21 cellular contexts compared by ENCODE assay signal in the genomic region with DNA sequence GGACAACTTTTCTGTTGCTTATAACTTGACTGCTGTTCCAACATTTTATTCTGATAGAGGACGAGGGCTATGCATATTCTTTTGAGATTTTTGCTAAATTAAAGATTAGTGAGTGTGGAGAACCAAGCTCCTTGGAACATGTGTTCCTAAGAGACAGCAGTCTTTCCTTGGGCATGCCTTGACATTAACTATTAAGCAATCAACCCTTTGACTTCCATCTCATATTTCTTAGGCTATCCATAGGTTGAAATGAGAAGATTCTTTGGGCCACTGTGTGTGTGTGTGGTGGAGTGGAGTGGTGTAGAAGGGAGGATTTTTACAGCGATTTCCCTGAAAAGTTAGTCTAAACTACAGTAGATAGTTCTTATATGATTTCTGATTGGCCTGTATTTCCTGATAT.
A peak's percentile ranks its signal among the peaks of the same experiment; 100 is the strongest.
DNase-seq lines count a peak whose midpoint lies in the region; ATAC-seq, FAIRE-seq and TF ChIP-seq lines count a peak whose summit lies in the region.
"Had no signal": no experiment of that assay in that cellular context is flagged by ENCODE, and none has a peak within 500 bp of the region (broad histone marks: within the 10 kb centered on the region; RNA-seq: fewer than 3 reads in every experiment).

No MANE protein-coding gene starts in this region.

- no peaks in the 10 kb centered on the region for H3K27me3 ChIP-seq in astrocyte (ENCODE audit: insufficient read depth, low read length)
- no peaks in the 10 kb centered on the region for H3K27me3 ChIP-seq in bronchial epithelial cell (ENCODE audit: control insufficient read depth, insufficient read depth, low read length)
- no peaks in the 10 kb centered on the region for H3K27me3 ChIP-seq in vagina

- POLR2A ChIA-PET in A549 (lab: Yijun Ruan, JAX), result no interaction called here

- H3K4me1 Mint-ChIP-seq in astrocyte (ENCODE audit: low read depth, unreplicated experiment), result no peaks in the 10 kb centered on the region
- H3K4me1 Mint-ChIP-seq: B cell had no signal

- no peak overlapping the region for H3K4me3 Mint-ChIP-seq in astrocyte (ENCODE audit: unreplicated experiment)
- H3K4me3 Mint-ChIP-seq: B cell; CD4-positive, alpha-beta T cell; CD8-positive, alpha-beta T cell had no signal

- H3K27ac ChIP-seq in A549 (no peak overlapping the region), astrocyte (ENCODE audit: low read depth, low read length) (no peak overlapping the region), vagina (no peak overlapping the region)
- H3K27ac ChIP-seq: BLaER1 treated with 17β-estradiol and CSF1 and Interleukin-3, amounts not matched to agents 10 nM and 100 nM; C4-2B had no signal

- CTCF ChIA-PET in A549 (lab: Yijun Ruan, JAX), result no interaction called here

- H3K9ac ChIP-seq in astrocyte (ENCODE audit: low read length), result no peak overlapping the region
- H3K9ac ChIP-seq: BLaER1 treated with 17β-estradiol and CSF1 and Interleukin-3, amounts not matched to agents 10 nM and 100 nM had no signal

- no peaks in the 10 kb centered on the region for H3K4me1 ChIP-seq in A549
- H3K4me1 ChIP-seq in astrocyte (ENCODE audit: insufficient read depth, low read length), result no peaks in the 10 kb centered on the region
- no peaks in the 10 kb centered on the region for H3K4me1 ChIP-seq in vagina
- H3K4me1 ChIP-seq: BLaER1 treated with 17β-estradiol and CSF1 and Interleukin-3, amounts not matched to agents 10 nM and 100 nM; Caco-2 had no signal

- H3K4me2 ChIP-seq in A549 (no peak overlapping the region), astrocyte (ENCODE audit: low read length) (no peak overlapping the region)
- H3K4me2 ChIP-seq: BLaER1 treated with 17β-estradiol and CSF1 and Interleukin-3, amounts not matched to agents 10 nM and 100 nM had no signal

- TF ChIP-seq RAD21 in A549 (conservative IDR thresholded peaks at IDR 0.05 in 1 of 2, IDR thresholded peaks at IDR 0.05 in 1 of 2), result no peak

- WGBS in A549 (ENCODE audit: missing lambda C conversion rate), result 3% methylated on average over 2 of the region's 2 CpGs

- no peaks in the 10 kb centered on the region for H3K9me3 Mint-ChIP-seq in astrocyte (ENCODE audit: unreplicated experiment)
- H3K9me3 Mint-ChIP-seq: CD4-positive, alpha-beta T cell; CD8-positive, alpha-beta T cell had no signal

- H3K36me3 ChIP-seq in astrocyte (ENCODE audit: insufficient read depth, low read length) (no peaks in the 10 kb centered on the region), bronchial epithelial cell (ENCODE audit: control insufficient read depth, insufficient read depth, low read length) (no peaks in the 10 kb centered on the region), vagina (no peaks in the 10 kb centered on the region)
- H3K36me3 ChIP-seq: BLaER1 treated with 17β-estradiol and CSF1 and Interleukin-3, amounts not matched to agents 10 nM and 100 nM had no signal

- FAIRE-seq in A549 (lab: Jason Lieb, UNC) (peak; percentile 65), astrocyte (lab: Jason Lieb, UNC) (peak; percentile 78), bronchial epithelial cell (lab: Jason Lieb, UNC) (no peak)
- FAIRE-seq: A204.1, D721Med, G401.6, GM12891 had no signal

- TF ChIP-seq CTCF in A549 (IDR thresholded peaks at IDR 0.05), result no peak
- no peak for TF ChIP-seq CTCF in astrocyte (IDR thresholded peaks at IDR 0.05; ENCODE audit: insufficient read depth, low read depth, low read length)
- no peak for TF ChIP-seq CTCF in bronchial epithelial cell (IDR thresholded peaks at IDR 0.05; ENCODE audit: insufficient read depth, low read length, severe bottlenecking)
- TF ChIP-seq CTCF in vagina (IDR thresholded peaks at IDR 0.05), result no peak

- no peaks in the 10 kb centered on the region for H3K36me3 Mint-ChIP-seq in astrocyte (ENCODE audit: low read depth, unreplicated experiment)
- H3K36me3 Mint-ChIP-seq: CD8-positive, alpha-beta T cell had no signal

- no peaks in the 10 kb centered on the region for H4K20me1 ChIP-seq in astrocyte (ENCODE audit: insufficient read depth, low read length)
- H4K20me1 ChIP-seq: BLaER1 treated with 17β-estradiol and CSF1 and Interleukin-3, amounts not matched to agents 10 nM and 100 nM had no signal

- no peaks in the 10 kb centered on the region for H3K27me3 Mint-ChIP-seq in astrocyte (ENCODE audit: low read depth, unreplicated experiment)
- H3K27me3 Mint-ChIP-seq: B cell; CD4-positive, alpha-beta T cell had no signal

- H3K4me3 ChIP-seq in A549, result no peak overlapping the region
- H3K4me3 ChIP-seq in astrocyte (ENCODE audit: insufficient read depth, low read depth, low read length), result no peak overlapping the region
- no peak overlapping the region for H3K4me3 ChIP-seq in bronchial epithelial cell (ENCODE audit: low read depth, low read length)
- H3K4me3 ChIP-seq in vagina, result no peak overlapping the region
- H3K4me3 ChIP-seq: BLaER1 treated with 17β-estradiol and CSF1 and Interleukin-3, amounts not matched to agents 10 nM and 100 nM had no signal

- intact Hi-C loops in vagina (cut with DNase I), result no loop called here

- H3K9me3 ChIP-seq in A549 (no peaks in the 10 kb centered on the region), astrocyte (ENCODE audit: insufficient read depth, low read depth, low read length) (no peaks in the 10 kb centered on the region), vagina (no peaks in the 10 kb centered on the region)
- H3K9me3 ChIP-seq: BLaER1 treated with 17β-estradiol and CSF1 and Interleukin-3, amounts not matched to agents 10 nM and 100 nM; Caco-2 had no signal

- no peak overlapping the region for H2AFZ ChIP-seq in astrocyte (ENCODE audit: low read depth, low read length)

- no peak overlapping the region for H3K27ac Mint-ChIP-seq in astrocyte (ENCODE audit: unreplicated experiment)
- H3K27ac Mint-ChIP-seq: B cell; CD4-positive, alpha-beta T cell; CD8-positive, alpha-beta T cell had no signal

- DNase-seq in A549 (ENCODE audit: low read depth in 1 of 2, low spot score in 1 of 2), result no peak
- no peak for DNase-seq in astrocyte (ENCODE audit: low read depth)
- DNase-seq in bronchial epithelial cell (ENCODE audit: low read depth), result peak; percentile 60
- DNase-seq in vagina (ENCODE audit: extremely low spot score in 2 of 2), result no peak
- DNase-seq in NCI-H345 (lab: John Stamatoyannopoulos, UW), result no peak
- no peak for DNase-seq in NCI-H446 (lab: John Stamatoyannopoulos, UW)
- DNase-seq: 8988T; AML-193; Caco-2; Calu3; CD4-positive, alpha-beta T cell; CD8-positive, alpha-beta T cell; DMS79 treated with DMSO at 0.1 percent for 48 hours; GF-D8 had no signal

- no peak for ATAC-seq in A549
- ATAC-seq: CD8-positive, alpha-beta T cell had no signal

- TF ChIP-seq EP300 in A549 (IDR thresholded peaks at IDR 0.05), result no peak

- H3K79me2 ChIP-seq in astrocyte (ENCODE audit: insufficient read depth, low read length), result no peaks in the 10 kb centered on the region

- TF ChIP-seq POLR2A in A549 (IDR thresholded peaks at IDR 0.05; ENCODE audit: low read length), result no peak
- TF ChIP-seq POLR2A in vagina (IDR thresholded peaks at IDR 0.05), result no peak

TF ChIP-seq in A549, 52 proteins besides CTCF, POLR2A, EP300 and RAD21:
- TF ChIP-seq MAZ (IDR thresholded peaks at IDR 0.05; ENCODE audit: borderline replicate concordance, low read depth, low read length) (no peak), HOXB5 (CRISPR knock-in tag; IDR thresholded peaks at IDR 0.05) (no peak), ESRRA (IDR thresholded peaks at IDR 0.05; ENCODE audit: borderline replicate concordance, low read length) (no peak), KDM1A (IDR thresholded peaks at IDR 0.05; ENCODE audit: low read depth) (no peak)
